ENCODE assay signal across 26 cellular contexts in genomic region chr9:20397348-20397747, GRCh38.
A peak's percentile ranks its signal among the peaks of the same experiment; 100 is the strongest.
DNase-seq lines count a peak whose midpoint lies in the region; ATAC-seq and TF ChIP-seq lines count a peak whose summit lies in the region.
"Had no signal": no experiment of that assay in that cellular context is flagged by ENCODE, and none has a peak within 500 bp of the region (broad histone marks: within the 10 kb centered on the region; RNA-seq: fewer than 3 reads in every experiment).

No MANE protein-coding gene starts in this region.

- H3K4me3 Mint-ChIP-seq in HFFc6: no peak overlapping the region
- H3K4me3 Mint-ChIP-seq: activated CD4-positive, alpha-beta memory T cell treated with anti-CD3 and anti-CD28 coated beads for 36 hours; activated naive CD4-positive, alpha-beta T cell treated with anti-CD3 and anti-CD28 coated beads, Interleukin-2, amount 10 ng/mL, durations not matched to agents 7 days and 5 days; CD8-positive, alpha-beta T cell; T-helper 1 cell treated with Interleukin-12 subunit alpha and Interleukin-12 subunit beta and Interleukin-4 antibody, amounts not matched to agents 30 μg/mL and 1 μg/mL, for 36 hours had no signal

- TF ChIP-seq CTCF in GM12865 (IDR thresholded peaks at IDR 0.05; ENCODE audit: insufficient read depth, low read depth, low read length, missing control alignments) (no peak), HFFc6 (IDR thresholded peaks at IDR 0.05) (no peak)

- peak; percentile 78 for ATAC-seq in GM18868 (IDR thresholded peaks at IDR 0.05; ENCODE audit: unreplicated experiment)
- peak; percentile 53 for ATAC-seq in HG02870 (IDR thresholded peaks at IDR 0.05; ENCODE audit: unreplicated experiment)
- no peak for ATAC-seq in HG02970 (IDR thresholded peaks at IDR 0.05; ENCODE audit: low FRiP score, unreplicated experiment)
- ATAC-seq in GM18870 (IDR thresholded peaks at IDR 0.05; ENCODE audit: unreplicated experiment): no peak
- ATAC-seq: CD8-positive, alpha-beta T cell; gastroesophageal sphincter; left lung; Panc1; right cardiac atrium had no signal

- H3K9me3 Mint-ChIP-seq in HFFc6: no peaks in the 10 kb centered on the region
- H3K9me3 Mint-ChIP-seq: activated CD4-positive, alpha-beta memory T cell treated with anti-CD3 and anti-CD28 coated beads for 36 hours; CD8-positive, alpha-beta T cell; T-helper 1 cell treated with Interleukin-12 subunit alpha and Interleukin-12 subunit beta and Interleukin-4 antibody, amounts not matched to agents 30 μg/mL and 1 μg/mL, for 36 hours had no signal

- no peak overlapping the region for H2AK5ac ChIP-seq in mesenchymal stem cell (ENCODE audit: low read length, severe bottlenecking)

- H2BK5ac ChIP-seq in mesenchymal stem cell (ENCODE audit: low read depth, low read length, poor library complexity, severe bottlenecking): no peak overlapping the region

- H2BK15ac ChIP-seq in mesenchymal stem cell (ENCODE audit: low read depth, poor library complexity, severe bottlenecking): no peak overlapping the region

- H3K36me3 Mint-ChIP-seq in HFFc6 (ENCODE audit: low read depth): no peaks in the 10 kb centered on the region

- no peak overlapping the region for H3K4me2 ChIP-seq in mesenchymal stem cell (ENCODE audit: low read length, poor library complexity, severe bottlenecking)

- no peaks in the 10 kb centered on the region for H3K27me3 ChIP-seq in mesenchymal stem cell (ENCODE audit: control insufficient read depth in 1 of 2, insufficient read depth in 1 of 2, low read length in 2 of 2)
- H3K27me3 ChIP-seq: esophagus muscularis mucosa, gastroesophageal sphincter, left lung, MG63, ovary, SJCRH30, testis had no signal

- no peaks in the 10 kb centered on the region; the same call in 1 of the 2 replicates for H3K27me3 Mint-ChIP-seq in HFFc6 (ENCODE audit: insufficient read depth)
- H3K27me3 Mint-ChIP-seq: activated CD4-positive, alpha-beta memory T cell treated with anti-CD3 and anti-CD28 coated beads for 36 hours; activated naive CD4-positive, alpha-beta T cell treated with anti-CD3 and anti-CD28 coated beads, Interleukin-2, amount 10 ng/mL, durations not matched to agents 7 days and 5 days had no signal

- no peaks in the 10 kb centered on the region for H3K9me3 ChIP-seq in mesenchymal stem cell (ENCODE audit: control insufficient read depth, low read length)
- H3K9me3 ChIP-seq: esophagus muscularis mucosa, gastroesophageal sphincter, left lung, MG63, ovary, SJCRH30, testis had no signal

- 81% methylated on average over 4 of the region's 4 CpGs for WGBS in mesenchymal stem cell

- no peaks in the 10 kb centered on the region for H3K4me1 ChIP-seq in mesenchymal stem cell (ENCODE audit: control insufficient read depth, insufficient read depth, low read depth, low read length)
- H3K4me1 ChIP-seq: left lung, testis had no signal

- no peak overlapping the region for H3K23ac ChIP-seq in mesenchymal stem cell (ENCODE audit: low read length in 2 of 2)

- peaks cover 30% of the 10 kb centered on the region for H3K4me1 Mint-ChIP-seq in HFFc6 (ENCODE audit: low read depth)

- H3K4me3 ChIP-seq in GM12865 (ENCODE audit: low read depth, low read length) (no peak overlapping the region), mesenchymal stem cell (ENCODE audit: insufficient read depth in 1 of 2, low read depth in 1 of 2, low read length in 2 of 2) (no peak overlapping the region)
- H3K4me3 ChIP-seq: esophagus muscularis mucosa, gastroesophageal sphincter, left lung, MG63, ovary, SJCRH30, testis had no signal

- H3K79me1 ChIP-seq in mesenchymal stem cell (replicated peaks; ENCODE audit: low read length, poor library complexity, severe bottlenecking): peaks cover 14% of the 10 kb centered on the region

- H3K27ac ChIP-seq in mesenchymal stem cell (ENCODE audit: low read length, poor library complexity, severe bottlenecking): no peak overlapping the region
- H3K27ac ChIP-seq: esophagus muscularis mucosa, gastroesophageal sphincter, left lung, ovary, testis, VCaP had no signal

- H3K14ac ChIP-seq in mesenchymal stem cell (ENCODE audit: low read length in 2 of 2): no peak overlapping the region

- H2BK120ac ChIP-seq in mesenchymal stem cell (ENCODE audit: low read depth, low read length): no peak overlapping the region

- H3K27ac Mint-ChIP-seq in HFFc6: no peak overlapping the region
- H3K27ac Mint-ChIP-seq: activated CD4-positive, alpha-beta memory T cell treated with anti-CD3 and anti-CD28 coated beads for 36 hours; activated naive CD4-positive, alpha-beta T cell treated with anti-CD3 and anti-CD28 coated beads, Interleukin-2, amount 10 ng/mL, durations not matched to agents 7 days and 5 days; T-helper 1 cell treated with Interleukin-12 subunit alpha and Interleukin-12 subunit beta and Interleukin-4 antibody, amounts not matched to agents 30 μg/mL and 1 μg/mL, for 36 hours had no signal

- no peak overlapping the region for H2AFZ ChIP-seq in mesenchymal stem cell (ENCODE audit: low read depth, low read length)

- DNase-seq in GM12865 (ENCODE audit: low read depth): peak; percentile 54
- DNase-seq in iPS DF 19.7 (ENCODE audit: low read depth, low spot score): peak; percentile 5
- DNase-seq in mesenchymal stem cell: no peak
- no peak for DNase-seq in HFFc6
- DNase-seq: activated CD4-positive, alpha-beta memory T cell treated with anti-CD3 and anti-CD28 coated beads for 36 hours; activated naive CD4-positive, alpha-beta T cell treated with anti-CD3 and anti-CD28 coated beads, Interleukin-2, amount 10 ng/mL, durations not matched to agents 7 days and 5 days; CD8-positive, alpha-beta T cell; DMS53; effector CD8-positive, alpha-beta T cell; left lung; MG63; NCI-H146; NCI-H345; ovary; right cardiac atrium; testis had no signal

- no peak overlapping the region for H4K8ac ChIP-seq in mesenchymal stem cell (ENCODE audit: low read length)

- H3K4ac ChIP-seq in mesenchymal stem cell (ENCODE audit: low read depth in 1 of 2, low read length in 2 of 2): no peak overlapping the region

- H2BK12ac ChIP-seq in mesenchymal stem cell (ENCODE audit: low read length in 2 of 2): no peak overlapping the region

- H3K36me3 ChIP-seq in mesenchymal stem cell (ENCODE audit: control insufficient read depth in 1 of 2, insufficient read depth in 2 of 2, low read depth in 1 of 2, low read length in 2 of 2): no peaks in the 10 kb centered on the region
- H3K36me3 ChIP-seq: esophagus muscularis mucosa, gastroesophageal sphincter, left lung, MG63, ovary, SJCRH30 had no signal

- no peak overlapping the region for H3K18ac ChIP-seq in mesenchymal stem cell (ENCODE audit: low read depth in 1 of 2, low read length in 2 of 2)

- no peak overlapping the region for H4K91ac ChIP-seq in mesenchymal stem cell (ENCODE audit: low read length)

- no peak overlapping the region for H3K9ac ChIP-seq in mesenchymal stem cell (ENCODE audit: low read length)

Comparison
In these comparisons a context has a peak if more than half of its experiments do, and no peak if none do; other contexts are left out.
1. DNase-seq: peak in GM12865 (single experiment) and iPS DF 19.7 (single experiment); none in mesenchymal stem cell (single experiment) and HFFc6 (single experiment).
2. ATAC-seq: peak in GM18868 (single experiment) and HG02870 (single experiment); none in HG02970 (single experiment) and GM18870 (single experiment).